33 cellular contexts compared by ENCODE assay signal in the genomic region with DNA sequence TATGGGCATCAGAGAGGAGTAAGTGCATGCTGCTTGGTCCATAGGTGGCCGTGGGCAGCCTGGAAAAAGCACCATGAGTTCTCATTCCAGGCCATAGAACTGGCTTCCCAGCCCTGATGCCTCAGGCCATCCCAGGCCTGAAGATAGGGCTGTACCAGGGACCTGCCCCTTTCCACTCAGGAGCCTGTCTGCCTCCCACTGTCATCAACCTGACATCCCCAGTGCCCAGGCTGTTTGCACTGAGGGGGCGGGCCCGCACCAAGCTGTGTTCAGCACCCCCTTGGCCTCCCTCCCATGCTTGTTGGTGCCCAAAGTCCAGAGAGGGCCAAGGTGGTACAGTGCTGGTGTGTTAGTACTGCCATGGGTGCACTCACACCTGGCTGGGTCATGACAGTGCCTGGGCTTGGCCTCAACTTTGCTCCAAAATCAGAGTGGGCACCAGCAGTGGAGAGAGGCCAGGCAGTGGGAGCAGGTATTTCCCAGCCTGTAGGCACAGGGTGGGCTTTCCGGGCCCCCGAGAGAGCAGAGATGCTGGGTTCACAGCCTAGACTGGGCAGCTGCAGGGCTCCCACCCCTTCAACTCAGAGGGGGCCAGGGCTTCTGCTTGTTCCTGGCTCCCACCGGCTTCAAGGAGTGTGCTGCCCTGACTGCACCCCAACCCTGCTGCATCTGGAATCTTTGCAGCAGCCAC.
"Had no signal": no experiment of that assay in that cellular context is flagged by ENCODE, and none has a peak within 500 bp of the region (broad histone marks: within the 10 kb centered on the region; RNA-seq: fewer than 3 reads in every experiment).

No MANE protein-coding gene starts in this region.

- H3K27me3 ChIP-seq: ascending aorta, cardiac muscle cell, MG63, Peyer's patch, SJSA1 had no signal

- H3K27me3 Mint-ChIP-seq: activated CD4-positive, alpha-beta T cell treated with anti-CD3 and anti-CD28 coated beads, Interleukin-2, amount 10 ng/mL, durations not matched to agents 24 days and 14 days; activated CD8-positive, alpha-beta T cell treated with anti-CD3 and anti-CD28 coated beads for 36 hours; IgD-negative memory B cell had no signal

- H3K4me3 Mint-ChIP-seq: activated CD4-positive, alpha-beta T cell treated with anti-CD3 and anti-CD28 coated beads, Interleukin-2, amount 10 ng/mL, durations not matched to agents 24 days and 14 days; activated CD8-positive, alpha-beta T cell treated with anti-CD3 and anti-CD28 coated beads for 36 hours; activated naive CD4-positive, alpha-beta T cell treated with anti-CD3 and anti-CD28 coated beads for 36 hours; IgD-negative memory B cell; T-helper 1 cell treated with Interleukin-12 subunit alpha and Interleukin-12 subunit beta and Interleukin-4 antibody, amounts not matched to agents 30 μg/mL and 1 μg/mL, for 36 hours; T-helper 2 cell treated with Interferon-gamma antibody and Interleukin-4, amounts not matched to agents 5 μg/mL and 100 μg/mL, for 36 hours had no signal

- H3K36me3 ChIP-seq: ascending aorta, cardiac muscle cell, MG63, Peyer's patch, SJSA1 had no signal

- H3K27ac Mint-ChIP-seq: activated CD4-positive, alpha-beta T cell treated with anti-CD3 and anti-CD28 coated beads, Interleukin-2, amount 10 ng/mL, durations not matched to agents 24 days and 14 days; activated CD8-positive, alpha-beta T cell treated with anti-CD3 and anti-CD28 coated beads for 36 hours; activated naive CD4-positive, alpha-beta T cell treated with anti-CD3 and anti-CD28 coated beads for 36 hours; activated naive CD4-positive, alpha-beta T cell treated with anti-CD3 and anti-CD28 coated beads, Interleukin-2, amount 50 U/mL, for 72 hours; activated T-helper 2 cell treated with anti-CD3 and anti-CD28 coated beads, Interferon-gamma antibody, Interleukin-2, Interleukin-4, amounts not matched to agents 10 μg/mL and 5 μg/mL and 100 μg/mL, durations not matched to agents 14 hours and 24 hours and 36 hours; IgD-negative memory B cell; T-helper 1 cell treated with Interleukin-12 subunit alpha and Interleukin-12 subunit beta and Interleukin-4 antibody, amounts not matched to agents 30 μg/mL and 1 μg/mL, for 36 hours; T-helper 2 cell treated with Interferon-gamma antibody and Interleukin-4, amounts not matched to agents 5 μg/mL and 100 μg/mL, for 36 hours had no signal

- H3K4me3 ChIP-seq: ascending aorta, cardiac muscle cell, MG63, Peyer's patch, SJSA1 had no signal

- DNase-seq: activated CD4-positive, alpha-beta T cell treated with anti-CD3 and anti-CD28 coated beads, Interleukin-2, amount 10 ng/mL, durations not matched to agents 24 days and 14 days; activated CD4-positive, alpha-beta T cell treated with anti-CD3 and anti-CD28 coated beads, Interleukin-2, amount 50 U/mL, for 4 hours; activated CD8-positive, alpha-beta T cell treated with anti-CD3 and anti-CD28 coated beads for 36 hours; activated gamma-delta T cell treated with Interleukin-2 at 50 U/mL for 16 hours; activated naive CD4-positive, alpha-beta T cell treated with anti-CD3 and anti-CD28 coated beads for 36 hours; activated T-cell treated with anti-CD3 and anti-CD28 coated beads, Interleukin-2, amount 50 U/mL, for 1 hour; amniotic stem cell; Karpas-422; KBM-7; MG63; MV-4-11; NCI-H1092; NCI-H1436 treated with DMSO at 0.1 percent for 48 hours; NCI-H1694 treated with DMSO at 0.1 percent for 48 hours; NCI-H2029; NCI-H2171; NCI-H510A; NCI-H526; NCI-H748 treated with DMSO at 0.1 percent for 48 hours; NK-92 treated with Interleukin-12 subunit alpha and Interleukin-12 subunit beta, amount 100 ng/mL, for 24 hours; PC-3; Peyer's patch; RPMI8226; SHP77 treated with DMSO at 0.1 percent for 48 hours; SK-N-SH had no signal

- H3K9me3 ChIP-seq: MG63, Peyer's patch, SJSA1, SK-N-SH had no signal

- H3K4me1 Mint-ChIP-seq: activated CD4-positive, alpha-beta T cell treated with anti-CD3 and anti-CD28 coated beads, Interleukin-2, amount 10 ng/mL, durations not matched to agents 24 days and 14 days; IgD-negative memory B cell had no signal

- ATAC-seq: activated CD8-positive, alpha-beta T cell treated with anti-CD3 and anti-CD28 coated beads for 36 hours; activated naive CD4-positive, alpha-beta T cell treated with anti-CD3 and anti-CD28 coated beads, Interleukin-2, amount 50 U/mL, for 72 hours; PC-3 had no signal

- H3K27ac ChIP-seq: ascending aorta, cardiac muscle cell, Peyer's patch, SJSA1 had no signal

- H3K4me1 ChIP-seq: ascending aorta, Peyer's patch, SJSA1 had no signal
